Comparison of ENCODE assay signal across 16 cellular contexts in genomic region chr2:134603966-134604365, GRCh38.
DNase-seq lines count a peak whose midpoint lies in the region; ATAC-seq and TF ChIP-seq lines count a peak whose summit lies in the region.
"Had no signal": no experiment of that assay in that cellular context is flagged by ENCODE, and none has a peak within 500 bp of the region (broad histone marks: within the 10 kb centered on the region; RNA-seq: fewer than 3 reads in every experiment).

No MANE protein-coding gene starts in this region.

- no peak overlapping the region for H3K4ac ChIP-seq in mesenchymal stem cell (ENCODE audit: low read depth in 1 of 2, low read length in 2 of 2)

- no peak overlapping the region for H3K14ac ChIP-seq in mesenchymal stem cell (ENCODE audit: low read length in 2 of 2)

- H3K9me3 ChIP-seq in endocrine pancreas (ENCODE audit: control insufficient read depth, low read length), result no peaks in the 10 kb centered on the region
- H3K9me3 ChIP-seq in mesenchymal stem cell (ENCODE audit: control insufficient read depth, low read length), result no peaks in the 10 kb centered on the region

- H4K8ac ChIP-seq in mesenchymal stem cell (ENCODE audit: low read length), result no peak overlapping the region

- H3K27me3 ChIP-seq in endocrine pancreas (ENCODE audit: control insufficient read depth, insufficient read depth, low read length), result no peaks in the 10 kb centered on the region
- H3K27me3 ChIP-seq in mesenchymal stem cell (ENCODE audit: control insufficient read depth in 1 of 2, insufficient read depth in 1 of 2, low read length in 2 of 2), result peaks cover 0 to 9% of the 10 kb centered on the region in 2 experiments

- H3K23ac ChIP-seq in mesenchymal stem cell (ENCODE audit: low read length in 2 of 2), result no peak overlapping the region

- H3K27me3 Mint-ChIP-seq in osteocyte (ENCODE audit: unreplicated experiment), result no peaks in the 10 kb centered on the region

- no peak overlapping the region for H3K27ac Mint-ChIP-seq in osteocyte (ENCODE audit: unreplicated experiment)
- H3K27ac Mint-ChIP-seq: B cell; CD4-positive, alpha-beta T cell had no signal

- no peak overlapping the region for H2BK12ac ChIP-seq in mesenchymal stem cell (ENCODE audit: low read length in 2 of 2)

- H2BK120ac ChIP-seq in mesenchymal stem cell (ENCODE audit: low read depth, low read length), result no peak overlapping the region

- H3K18ac ChIP-seq in mesenchymal stem cell (ENCODE audit: low read depth in 1 of 2, low read length in 2 of 2), result no peak overlapping the region

- H2BK5ac ChIP-seq in mesenchymal stem cell (ENCODE audit: low read depth, low read length, poor library complexity, severe bottlenecking), result no peak overlapping the region

- H2AFZ ChIP-seq in mesenchymal stem cell (ENCODE audit: low read depth, low read length), result no peak overlapping the region

- WGBS in mesenchymal stem cell, result 44% methylated on average over 5 of the region's 5 CpGs

- H3K4me3 ChIP-seq in endocrine pancreas (ENCODE audit: control insufficient read depth, insufficient read depth, low read length), result peak overlapping the region; percentile 28
- no peak overlapping the region for H3K4me3 ChIP-seq in mesenchymal stem cell (ENCODE audit: insufficient read depth in 1 of 2, low read depth in 1 of 2, low read length in 2 of 2)

- H3K4me1 Mint-ChIP-seq in osteocyte (ENCODE audit: unreplicated experiment), result no peaks in the 10 kb centered on the region
- H3K4me1 Mint-ChIP-seq: B cell had no signal

- no peak overlapping the region for H3K27ac ChIP-seq in mesenchymal stem cell (ENCODE audit: low read length, poor library complexity, severe bottlenecking)

- TF ChIP-seq CTCF in osteocyte (IDR thresholded peaks at IDR 0.05), result no peak

- peaks cover 6% of the 10 kb centered on the region for H3K9me3 Mint-ChIP-seq in osteocyte (ENCODE audit: unreplicated experiment)

- H3K9ac ChIP-seq in endocrine pancreas (ENCODE audit: control insufficient read depth, insufficient read depth, low read length), result no peak overlapping the region
- no peak overlapping the region for H3K9ac ChIP-seq in mesenchymal stem cell (ENCODE audit: low read length)

- H3K4me1 ChIP-seq in endocrine pancreas (ENCODE audit: control insufficient read depth, insufficient read depth, low read length) (peaks cover 12% of the 10 kb centered on the region), mesenchymal stem cell (ENCODE audit: control insufficient read depth, insufficient read depth, low read depth, low read length) (peaks cover 8% of the 10 kb centered on the region)

- H3K79me1 ChIP-seq in mesenchymal stem cell (replicated peaks; ENCODE audit: low read length, poor library complexity, severe bottlenecking), result peaks cover 33% of the 10 kb centered on the region

- H2BK15ac ChIP-seq in mesenchymal stem cell (ENCODE audit: low read depth, poor library complexity, severe bottlenecking), result no peak overlapping the region

- peak overlapping the region; percentile 10 for H3K4me2 ChIP-seq in mesenchymal stem cell (ENCODE audit: low read length, poor library complexity, severe bottlenecking)

- H3K36me3 ChIP-seq in endocrine pancreas (ENCODE audit: control insufficient read depth, insufficient read depth, low read length) (no peaks in the 10 kb centered on the region), mesenchymal stem cell (ENCODE audit: control insufficient read depth in 1 of 2, insufficient read depth in 2 of 2, low read depth in 1 of 2, low read length in 2 of 2) (no peaks in the 10 kb centered on the region)

- no peak overlapping the region for H2AK5ac ChIP-seq in mesenchymal stem cell (ENCODE audit: low read length, severe bottlenecking)

- ATAC-seq in GM19463 (IDR thresholded peaks at IDR 0.05; ENCODE audit: unreplicated experiment), result no peak

- no peak overlapping the region for H3K4me3 Mint-ChIP-seq in osteocyte (ENCODE audit: unreplicated experiment)
- H3K4me3 Mint-ChIP-seq: B cell; CD4-positive, alpha-beta T cell had no signal

- no peaks in the 10 kb centered on the region for H3K36me3 Mint-ChIP-seq in osteocyte (ENCODE audit: unreplicated experiment)

- H4K91ac ChIP-seq in mesenchymal stem cell (ENCODE audit: low read length), result no peak overlapping the region

- peak; percentile 59 for DNase-seq in DMS 273 treated with DMSO at 0.1 percent for 48 hours (lab: John Stamatoyannopoulos, UW)
- DNase-seq in mesenchymal stem cell, result no peak
- DNase-seq in osteocyte (ENCODE audit: extremely low spot score, unreplicated experiment), result peak; percentile 42
- no peak for DNase-seq in NAMALWA (ENCODE audit: low spot score)
- no peak for DNase-seq in NCI-H446 (lab: John Stamatoyannopoulos, UW)
- DNase-seq in MV-4-11 (lab: John Stamatoyannopoulos, UW), result no peak
- DNase-seq: C1 segment of cervical spinal cord; Calu3; CD4-positive, alpha-beta T cell; DND-41; GDM1; H7; IMR-90 had no signal

Comparison
In these comparisons a context has a peak if more than half of its experiments do, and no peak if none do; other contexts are left out.
1. DNase-seq: peak in DMS 273 treated with DMSO at 0.1 percent for 48 hours (single experiment) and osteocyte (single experiment); none in mesenchymal stem cell (single experiment), NAMALWA (single experiment), NCI-H446 (0 of 2) and MV-4-11 (single experiment).